Comparison of ENCODE assay signal across 9 cellular contexts in genomic region chr1:121221766-121222165, GRCh38. TPM values are rescaled to one million over a fixed set of nuclear protein-coding genes. Genes with fewer than 3 reads are reported as not detected.
DNase-seq lines count a peak whose midpoint lies in the region; ATAC-seq and TF ChIP-seq lines count a peak whose summit lies in the region.
"Not testable (repeated sequence)": the region's sequence is repeated elsewhere in the genome, so short reads cannot be mapped to it uniquely, and the experiment has no call there.
"Had no signal": no experiment of that assay in that cellular context is flagged by ENCODE, and none has a peak within 500 bp of the region (broad histone marks: within the 10 kb centered on the region; RNA-seq: fewer than 3 reads in every experiment).

No MANE protein-coding gene starts in this region.

- H3K27ac Mint-ChIP-seq in activated T-helper 17 cell treated with anti-CD3 and anti-CD28 coated beads, Interleukin-2, amount 50 U/mL, for 72 hours; natural killer cell treated with Interleukin-12 subunit alpha and Interleukin-12 subunit beta and Interleukin-15 and Interleukin-18, amount 100 ng/mL, for 72 hours: not testable (repeated sequence)

- ATAC-seq in GM19023 (IDR thresholded peaks at IDR 0.05; ENCODE audit: unreplicated experiment) (peak; percentile 42), GM21423 (IDR thresholded peaks at IDR 0.05; ENCODE audit: unreplicated experiment) (peak; percentile 49), HG02870 (IDR thresholded peaks at IDR 0.05; ENCODE audit: unreplicated experiment) (peak; percentile 49), HG03342 (IDR thresholded peaks at IDR 0.05; ENCODE audit: unreplicated experiment) (peak; percentile 62)
- ATAC-seq in activated T-helper 17 cell treated with anti-CD3 and anti-CD28 coated beads, Interleukin-2, amount 50 U/mL, for 72 hours (replicated peaks): peak; percentile 80
- peak; percentile 54 to 74 for ATAC-seq in natural killer cell treated with Interleukin-12 subunit alpha and Interleukin-12 subunit beta and Interleukin-15 and Interleukin-18, amount 100 ng/mL, for 72 hours

- H3K36me3 Mint-ChIP-seq in activated T-helper 17 cell treated with anti-CD3 and anti-CD28 coated beads, Interleukin-2, amount 50 U/mL, for 72 hours (ENCODE audit: low read depth); natural killer cell treated with Interleukin-12 subunit alpha and Interleukin-12 subunit beta and Interleukin-15 and Interleukin-18, amount 100 ng/mL, for 72 hours: not testable (repeated sequence)

- in situ Hi-C loops in GM13976 (cut with MboI; ENCODE audit: low sequenced_read_pairs, unreplicated experiment): not testable (repeated sequence)

- DNase-seq in GM13976 (ENCODE audit: low spot score) (peak; percentile 5), NAMALWA (ENCODE audit: low spot score) (peak; percentile 2)
- DNase-seq in natural killer cell treated with Interleukin-12 subunit alpha and Interleukin-12 subunit beta and Interleukin-15 and Interleukin-18, amount 100 ng/mL, for 72 hours (ENCODE audit: low spot score): not testable (repeated sequence)

- not testable (repeated sequence) for H3K4me1 Mint-ChIP-seq in activated T-helper 17 cell treated with anti-CD3 and anti-CD28 coated beads, Interleukin-2, amount 50 U/mL, for 72 hours; natural killer cell treated with Interleukin-12 subunit alpha and Interleukin-12 subunit beta and Interleukin-15 and Interleukin-18, amount 100 ng/mL, for 72 hours (ENCODE audit: low read depth in 2 of 2)

- H3K27me3 Mint-ChIP-seq in activated T-helper 17 cell treated with anti-CD3 and anti-CD28 coated beads, Interleukin-2, amount 50 U/mL, for 72 hours; natural killer cell treated with Interleukin-12 subunit alpha and Interleukin-12 subunit beta and Interleukin-15 and Interleukin-18, amount 100 ng/mL, for 72 hours: not testable (repeated sequence)

- H3K4me3 Mint-ChIP-seq in activated T-helper 17 cell treated with anti-CD3 and anti-CD28 coated beads, Interleukin-2, amount 50 U/mL, for 72 hours; natural killer cell treated with Interleukin-12 subunit alpha and Interleukin-12 subunit beta and Interleukin-15 and Interleukin-18, amount 100 ng/mL, for 72 hours: not testable (repeated sequence)

- H3K9me3 Mint-ChIP-seq in activated T-helper 17 cell treated with anti-CD3 and anti-CD28 coated beads, Interleukin-2, amount 50 U/mL, for 72 hours; natural killer cell treated with Interleukin-12 subunit alpha and Interleukin-12 subunit beta and Interleukin-15 and Interleukin-18, amount 100 ng/mL, for 72 hours: not testable (repeated sequence)

- TF ChIP-seq CTCF in GM13976 (IDR thresholded peaks at IDR 0.05; ENCODE audit: borderline replicate concordance, control extremely low read depth, extremely low read depth, insufficient read depth, missing control alignments): not testable (repeated sequence)

RNA-seq across cellular contexts. Expression of gene SRGAP2C, which starts 37.0 kb away (rescaled TPM):
- total RNA-seq in activated T-helper 17 cell treated with anti-CD3 and anti-CD28 coated beads, Interleukin-2, amount 50 U/mL, for 72 hours: 10 to 100 TPM; 18.7 to 27.6 TPM
- 10 to 100 TPM; 39.3 to 74.3 TPM for total RNA-seq in natural killer cell treated with Interleukin-12 subunit alpha and Interleukin-12 subunit beta and Interleukin-15 and Interleukin-18, amount 100 ng/mL, for 72 hours

RNA-seq across cellular contexts. Expression of gene FAM72B, which starts 37.6 kb away (rescaled TPM):
- total RNA-seq in activated T-helper 17 cell treated with anti-CD3 and anti-CD28 coated beads, Interleukin-2, amount 50 U/mL, for 72 hours: 10 to 100 TPM; 18.6 to 22.9 TPM
- total RNA-seq in natural killer cell treated with Interleukin-12 subunit alpha and Interleukin-12 subunit beta and Interleukin-15 and Interleukin-18, amount 100 ng/mL, for 72 hours: 10 to 100 TPM; 10.5 to 25.5 TPM
- total RNA-seq: body of pancreas had no signal
